In the genomic region with DNA sequence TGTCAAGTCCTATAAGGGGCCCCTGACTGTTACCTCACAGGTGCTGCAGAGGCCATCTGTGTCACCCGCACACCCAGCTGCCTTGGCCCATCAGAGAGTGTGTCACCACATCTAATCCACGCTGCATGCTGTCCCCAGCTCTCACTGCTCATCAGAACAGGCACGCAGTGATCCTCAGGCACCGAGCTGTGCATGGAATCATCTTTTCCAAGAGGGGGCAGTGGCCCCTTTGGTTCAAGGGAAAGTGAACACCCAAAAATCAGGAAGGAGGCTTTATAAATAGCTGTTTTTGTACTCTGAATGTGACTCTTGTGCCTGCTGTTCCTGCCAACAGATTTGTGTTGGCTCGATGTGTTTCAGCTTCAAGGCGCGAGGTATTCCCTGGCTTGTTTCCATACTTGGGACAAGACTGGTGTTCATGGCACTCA, we compare ENCODE assay signal across 21 cellular contexts.
A peak's percentile ranks its signal among the peaks of the same experiment; 100 is the strongest.
DNase-seq lines count a peak whose midpoint lies in the region; ATAC-seq, FAIRE-seq and TF ChIP-seq lines count a peak whose summit lies in the region.
"Had no signal": no experiment of that assay in that cellular context is flagged by ENCODE, and none has a peak within 500 bp of the region (broad histone marks: within the 10 kb centered on the region; RNA-seq: fewer than 3 reads in every experiment).

No MANE protein-coding gene starts in this region.

- TF ChIP-seq EP300 in K562 (IDR thresholded peaks at IDR 0.05; ENCODE audit: low read length): no peak

- no peak overlapping the region for H2AFZ ChIP-seq in KMS-11 (ENCODE audit: low read depth)
- H2AFZ ChIP-seq in K562 (ENCODE audit: low read depth, low read length): no peak overlapping the region

- BruUV-seq in K562 (replicated peaks; lab: Mats Ljungman, UMichigan): no TSS peak

- peak overlapping the region; percentile 82; the same call in 1 of the 2 replicates for H3K4me2 ChIP-seq in KMS-11
- no peak overlapping the region for H3K4me2 ChIP-seq in K562 (ENCODE audit: insufficient read depth, low read length)

- H3K4me3 ChIP-seq in KMS-11 (IDR thresholded peaks at IDR 0.05; ENCODE audit: insufficient read depth, low read depth, low read length) (no peak overlapping the region), K562 (no peak overlapping the region)
- H3K4me3 ChIP-seq: tibial nerve had no signal

- no peaks in the 10 kb centered on the region for H3K36me3 Mint-ChIP-seq in activated naive CD4-positive, alpha-beta T cell treated with anti-CD3 and anti-CD28 coated beads, Interleukin-2, amount 50 U/mL, for 72 hours
- H3K36me3 Mint-ChIP-seq: CD8-positive, alpha-beta memory T cell; natural killer cell treated with Interleukin-12 subunit alpha and Interleukin-12 subunit beta and Interleukin-15 and Interleukin-18, amount 100 ng/mL, for 72 hours had no signal

- intact Hi-C loops in K562 (cut with micrococcal nuclease): no loop called here
- intact Hi-C loops in left cardiac atrium (cut with DNase I): no loop called here
- intact Hi-C loops in left colon (cut with DNase I, micrococcal nuclease): no loop called here

- H3K9me3 Mint-ChIP-seq in activated naive CD4-positive, alpha-beta T cell treated with anti-CD3 and anti-CD28 coated beads, Interleukin-2, amount 50 U/mL, for 72 hours: peaks cover 0 to 7% of the 10 kb centered on the region in 2 donors
- H3K9me3 Mint-ChIP-seq: activated T-helper 17 cell treated with anti-CD3 and anti-CD28 coated beads, Interleukin-2, amount 50 U/mL, for 72 hours; CD8-positive, alpha-beta memory T cell; stimulated activated naive B cell treated with anti-CD40 and anti-IgM and Interleukin-4, amounts not matched to agents 10 μg/mL and 1 μg/mL and 100 μg/mL, for 72 hours had no signal

- no peak overlapping the region for H3K27ac ChIP-seq in KMS-11
- H3K27ac ChIP-seq in K562 (ENCODE audit: extremely low read depth, low read depth, low read length): no peak overlapping the region
- H3K27ac ChIP-seq: brain microvascular endothelial cell, tibial nerve had no signal

- H3K9ac ChIP-seq in KMS-11 (no peak overlapping the region), K562 (ENCODE audit: insufficient read depth in 1 of 2, low read depth in 2 of 2, low read length in 2 of 2) (no peak overlapping the region)

- no peaks in the 10 kb centered on the region for H3K9me3 ChIP-seq in K562 (replicated peaks; ENCODE audit: control insufficient read depth, insufficient read depth, low read depth, low read length)
- H3K9me3 ChIP-seq: tibial nerve had no signal

- WGBS in K562 (ENCODE audit: insufficient coverage, low coverage, missing lambda C conversion rate): 4% methylated on average over 7 of the region's 7 CpGs

- H3K27me3 ChIP-seq in KMS-11 (ENCODE audit: insufficient read depth, low read depth) (no peaks in the 10 kb centered on the region), K562 (ENCODE audit: control insufficient read depth in 2 of 2, insufficient read depth in 2 of 2, low read length in 2 of 2) (peaks cover 27 to 54% of the 10 kb centered on the region in 2 experiments)
- H3K27me3 ChIP-seq: brain microvascular endothelial cell, tibial nerve had no signal

- H3K27ac Mint-ChIP-seq in activated naive CD4-positive, alpha-beta T cell treated with anti-CD3 and anti-CD28 coated beads, Interleukin-2, amount 50 U/mL, for 72 hours: no peak overlapping the region
- H3K27ac Mint-ChIP-seq: activated T-helper 17 cell treated with anti-CD3 and anti-CD28 coated beads, Interleukin-2, amount 50 U/mL, for 72 hours; CD8-positive, alpha-beta memory T cell; natural killer cell treated with Interleukin-12 subunit alpha and Interleukin-12 subunit beta and Interleukin-15 and Interleukin-18, amount 100 ng/mL, for 72 hours; stimulated activated naive B cell treated with anti-CD40 and anti-IgM and Interleukin-4, amounts not matched to agents 10 μg/mL and 1 μg/mL and 100 μg/mL, for 72 hours had no signal

- CTCF ChIA-PET in K562 (lab: Yijun Ruan, JAX; ENCODE audit: low intra/inter-chr PET ratio): interaction anchor here (0.7 to 1.0 kb wide), 2 partner anchors 78 to 239 kb away, joined by 3 to 4 read pairs; no protein-coding TSS in a partner anchor

- TF ChIP-seq RAD21 in K562 (CRISPR knock-in tag; conservative IDR thresholded peaks at IDR 0.05 in 1 of 2, IDR thresholded peaks at IDR 0.05 in 1 of 2): no peak

- DNase-seq in K562 (ENCODE audit: extremely low read depth in 1 of 4, low spot score in 3 of 4): no peak
- no peak for DNase-seq in left cardiac atrium
- peak; percentile 66 for DNase-seq in superior temporal gyrus (ENCODE audit: extremely low spot score)
- no peak for DNase-seq in MV-4-11 (lab: John Stamatoyannopoulos, UW)
- no peak for DNase-seq in left colon
- no peak for DNase-seq in activated naive CD4-positive, alpha-beta T cell treated with anti-CD3 and anti-CD28 coated beads, Interleukin-2, amount 50 U/mL, for 72 hours (ENCODE audit: low spot score in 2 of 2)
- DNase-seq: activated CD4-positive, alpha-beta T cell treated with anti-CD3 and anti-CD28 coated beads for 48 hours; brain microvascular endothelial cell; CD8-positive, alpha-beta memory T cell; cortex of kidney; DMS79 treated with DMSO at 0.1 percent for 48 hours; HCEC 1CT; Karpas-422; NCI-H1105; NCI-H526; stimulated activated CD4-positive, alpha-beta T cell treated with anti-CD3 and anti-CD28 coated beads, Interleukin-1b, Interleukin-23, amount 100 ng/mL, for 48 hours; stimulated activated naive B cell treated with anti-CD40 and anti-IgM and Interleukin-4, amounts not matched to agents 10 μg/mL and 1 μg/mL and 100 μg/mL, for 72 hours had no signal

- H3K79me2 ChIP-seq in KMS-11 (ENCODE audit: insufficient read depth, low read depth) (no peaks in the 10 kb centered on the region), K562 (ENCODE audit: control insufficient read depth, insufficient read depth, low read length) (no peaks in the 10 kb centered on the region)

- no peak for TF ChIP-seq POLR2A in K562 (conservative IDR thresholded peaks at IDR 0.05)

- in situ Hi-C loops in K562 (cut with MboI): no loop called here

- ATAC-seq in K562: peak; percentile 51; the same call in 1 of the 3 replicates
- peak; percentile 75 to 78 for ATAC-seq in left cardiac atrium
- ATAC-seq in left colon: no peak
- no peak for ATAC-seq in activated naive CD4-positive, alpha-beta T cell treated with anti-CD3 and anti-CD28 coated beads, Interleukin-2, amount 50 U/mL, for 72 hours
- ATAC-seq: activated T-helper 17 cell treated with anti-CD3 and anti-CD28 coated beads, Interleukin-2, amount 50 U/mL, for 72 hours; natural killer cell treated with Interleukin-12 subunit alpha and Interleukin-12 subunit beta and Interleukin-15 and Interleukin-18, amount 100 ng/mL, for 72 hours; stimulated activated naive B cell treated with anti-CD40 and anti-IgM and Interleukin-4, amounts not matched to agents 10 μg/mL and 1 μg/mL and 100 μg/mL, for 72 hours had no signal

- POLR2A ChIA-PET in K562 (lab: Yijun Ruan, JAX): interaction anchor here (1.0 kb wide), 1 partner anchor 24 kb away, joined by 4 read pairs; no protein-coding TSS in a partner anchor

- H3K36me3 ChIP-seq in KMS-11 (ENCODE audit: insufficient read depth) (no peaks in the 10 kb centered on the region), K562 (ENCODE audit: control insufficient read depth, insufficient read depth, low read length) (no peaks in the 10 kb centered on the region)
- H3K36me3 ChIP-seq: brain microvascular endothelial cell, tibial nerve had no signal

- H3K4me1 ChIP-seq in KMS-11 (ENCODE audit: low read depth, poor library complexity, severe bottlenecking): peaks cover 62% of the 10 kb centered on the region
- H3K4me1 ChIP-seq in K562 (replicated peaks in 1 of 2; ENCODE audit: control insufficient read depth in 2 of 2, insufficient read depth in 2 of 2, low read length in 2 of 2): peaks cover 0 to 4% of the 10 kb centered on the region in 2 experiments; a peak in 1 of 5 replicates

- no peaks in the 10 kb centered on the region for H4K20me1 ChIP-seq in KMS-11 (ENCODE audit: insufficient read depth)
- no peaks in the 10 kb centered on the region for H4K20me1 ChIP-seq in K562 (replicated peaks; ENCODE audit: control insufficient read depth, insufficient read depth, low read length)

- FAIRE-seq in K562 (lab: Jason Lieb, UNC): no peak

- TF ChIP-seq CTCF in KMS-11 (conservative IDR thresholded peaks at IDR 0.05; ENCODE audit: low read depth, low read length) (no peak), K562 (IDR thresholded peaks at IDR 0.05 in 2 of 3, conservative IDR thresholded peaks at IDR 0.05 in 1 of 3; ENCODE audit: insufficient read depth in 2 of 3, low read depth in 1 of 3, low read length in 3 of 3) (no peak)

- no peaks in the 10 kb centered on the region for H3K9me1 ChIP-seq in K562 (ENCODE audit: control insufficient read depth, insufficient read depth, low read length)

TF ChIP-seq in K562, 482 proteins besides CTCF, POLR2A, EP300 and RAD21 (continues in another document):
- TF ChIP-seq, protein P1, sequence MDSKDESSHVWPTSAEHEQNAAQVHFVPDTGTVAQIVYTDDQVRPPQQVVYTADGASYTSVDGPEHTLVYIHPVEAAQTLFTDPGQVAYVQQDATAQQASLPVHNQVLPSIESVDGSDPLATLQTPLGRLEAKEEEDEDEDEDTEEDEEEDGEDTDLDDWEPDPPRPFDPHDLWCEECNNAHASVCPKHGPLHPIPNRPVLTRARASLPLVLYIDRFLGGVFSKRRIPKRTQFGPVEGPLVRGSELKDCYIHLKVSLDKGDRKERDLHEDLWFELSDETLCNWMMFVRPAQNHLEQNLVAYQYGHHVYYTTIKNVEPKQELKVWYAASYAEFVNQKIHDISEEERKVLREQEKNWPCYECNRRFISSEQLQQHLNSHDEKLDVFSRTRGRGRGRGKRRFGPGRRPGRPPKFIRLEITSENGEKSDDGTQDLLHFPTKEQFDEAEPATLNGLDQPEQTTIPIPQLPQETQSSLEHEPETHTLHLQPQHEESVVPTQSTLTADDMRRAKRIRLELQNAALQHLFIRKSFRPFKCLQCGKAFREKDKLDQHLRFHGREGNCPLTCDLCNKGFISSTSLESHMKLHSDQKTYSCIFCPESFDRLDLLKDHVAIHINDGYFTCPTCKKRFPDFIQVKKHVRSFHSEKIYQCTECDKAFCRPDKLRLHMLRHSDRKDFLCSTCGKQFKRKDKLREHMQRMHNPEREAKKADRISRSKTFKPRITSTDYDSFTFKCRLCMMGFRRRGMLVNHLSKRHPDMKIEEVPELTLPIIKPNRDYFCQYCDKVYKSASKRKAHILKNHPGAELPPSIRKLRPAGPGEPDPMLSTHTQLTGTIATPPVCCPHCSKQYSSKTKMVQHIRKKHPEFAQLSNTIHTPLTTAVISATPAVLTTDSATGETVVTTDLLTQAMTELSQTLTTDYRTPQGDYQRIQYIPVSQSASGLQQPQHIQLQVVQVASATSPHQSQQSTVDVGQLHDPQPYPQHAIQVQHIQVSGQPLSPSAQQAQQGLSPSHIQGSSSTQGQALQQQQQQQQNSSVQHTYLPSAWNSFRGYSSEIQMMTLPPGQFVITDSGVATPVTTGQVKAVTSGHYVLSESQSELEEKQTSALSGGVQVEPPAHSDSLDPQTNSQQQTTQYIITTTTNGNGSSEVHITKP (IDR thresholded peaks at IDR 0.05; ENCODE audit: partially characterized antibody): no peak
- TF ChIP-seq NR2C2 (CRISPR knock-in tag; IDR thresholded peaks at IDR 0.05) (no peak), NR2C2 (tag; IDR thresholded peaks at IDR 0.05) (no peak), MTF1 (CRISPR knock-in tag; IDR thresholded peaks at IDR 0.05; ENCODE audit: borderline replicate concordance) (no peak)

Comparison
In these comparisons a context has a peak if more than half of its experiments do, and no peak if none do; other contexts are left out.
1. ATAC-seq: peak in K562 (single experiment) and left cardiac atrium (2 of 2); none in left colon (single experiment) and activated naive CD4-positive, alpha-beta T cell treated with anti-CD3 and anti-CD28 coated beads, Interleukin-2, amount 50 U/mL, for 72 hours (0 of 2).